Comparison of ENCODE assay signal across 21 cellular contexts in the genomic region with DNA sequence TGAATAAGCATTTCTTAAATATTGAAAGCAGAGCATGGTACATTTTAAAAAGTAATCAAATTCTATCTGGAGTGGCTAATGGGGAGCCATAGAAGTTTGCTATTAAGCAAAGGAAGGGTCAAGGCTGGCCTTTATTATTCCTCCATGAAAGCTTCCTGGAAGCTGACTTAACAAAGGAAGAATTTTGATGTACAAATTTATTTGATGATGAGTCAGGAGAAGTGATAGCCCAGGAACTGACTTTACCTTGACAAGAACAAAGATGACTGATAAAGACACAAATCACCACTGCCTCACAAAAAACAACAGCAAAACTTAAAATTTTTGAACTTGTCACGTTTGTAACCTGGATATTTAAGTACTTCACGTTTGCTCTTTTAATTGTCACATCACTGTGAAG.
A peak's percentile ranks its signal among the peaks of the same experiment; 100 is the strongest.
DNase-seq lines count a peak whose midpoint lies in the region; ATAC-seq, FAIRE-seq and TF ChIP-seq lines count a peak whose summit lies in the region.
"Had no signal": no experiment of that assay in that cellular context is flagged by ENCODE, and none has a peak within 500 bp of the region (broad histone marks: within the 10 kb centered on the region; RNA-seq: fewer than 3 reads in every experiment).

No MANE protein-coding gene starts in this region.

- no peak overlapping the region for H3K4me3 Mint-ChIP-seq in activated T-helper 2 cell treated with anti-CD3 and anti-CD28 coated beads, Interferon-gamma antibody, Interleukin-2, Interleukin-4, amounts not matched to agents 10 μg/mL and 5 μg/mL and 100 μg/mL, durations not matched to agents 14 hours and 24 hours and 36 hours (ENCODE audit: low read depth)
- H3K4me3 Mint-ChIP-seq in naive thymus-derived CD8-positive, alpha-beta T cell = no peak overlapping the region
- H3K4me3 Mint-ChIP-seq: CD4-positive, alpha-beta memory T cell; GM23338; HFFc6 had no signal

- no peaks in the 10 kb centered on the region for H4K20me1 ChIP-seq in HCT116 (ENCODE audit: insufficient read depth)
- no peaks in the 10 kb centered on the region for H4K20me1 ChIP-seq in SU-DHL-6 (ENCODE audit: low read depth, low read length)
- H4K20me1 ChIP-seq in endothelial cell of umbilical vein (replicated peaks; ENCODE audit: control insufficient read depth, extremely low read depth, insufficient read depth, low read length) = no peaks in the 10 kb centered on the region

- no peak for DNase-seq in HCT116 (ENCODE audit: low read depth, low spot score)
- peak; percentile 1 for DNase-seq in endothelial cell of umbilical vein (ENCODE audit: low read depth, low spot score)
- no peak for DNase-seq in spleen
- no peak for DNase-seq in CD1c-positive myeloid dendritic cell (ENCODE audit: extremely low spot score)
- DNase-seq in activated T-helper 2 cell treated with anti-CD3 and anti-CD28 coated beads, Interferon-gamma antibody, Interleukin-2, Interleukin-4, amounts not matched to agents 10 μg/mL and 5 μg/mL and 100 μg/mL, durations not matched to agents 14 hours and 24 hours and 36 hours (ENCODE audit: low spot score) = no peak
- DNase-seq in naive thymus-derived CD8-positive, alpha-beta T cell = no peak
- DNase-seq: ACHN; CD4-positive, alpha-beta memory T cell; DMS153; DMS79; GF-D8; HCEC 1CT; HFFc6; IMR-90 had no signal

- intact Hi-C loops in HCT116 (cut with micrococcal nuclease) (no loop called here), endothelial cell of umbilical vein (cut with micrococcal nuclease) (no loop called here), spleen (cut with DNase I; ENCODE audit: low total_unique reads) (no loop called here)
- intact Hi-C loops in activated T-helper 2 cell treated with anti-CD3 and anti-CD28 coated beads, Interferon-gamma antibody, Interleukin-2, Interleukin-4, amounts not matched to agents 10 μg/mL and 5 μg/mL and 100 μg/mL, durations not matched to agents 14 hours and 24 hours and 36 hours (cut with micrococcal nuclease) = no loop called here

- no peak for TF ChIP-seq RAD21 in HCT116 (IDR thresholded peaks at IDR 0.05; ENCODE audit: low read depth)

- H3K27me3 ChIP-seq in HCT116 (ENCODE audit: insufficient read depth, low read length) (no peaks in the 10 kb centered on the region), SU-DHL-6 (ENCODE audit: low read length) (no peaks in the 10 kb centered on the region), endothelial cell of umbilical vein (ENCODE audit: control insufficient read depth in 2 of 2, insufficient read depth in 2 of 2, low read length in 2 of 2) (no peaks in the 10 kb centered on the region), spleen (replicated peaks in 1 of 7) (no peaks in the 10 kb centered on the region)

- H3K9me3 ChIP-seq in HCT116 (ENCODE audit: control insufficient read depth in 1 of 2, insufficient read depth in 1 of 2, low read depth in 1 of 2, low read length in 2 of 2) (no peaks in the 10 kb centered on the region), SU-DHL-6 (ENCODE audit: insufficient read depth, low read length) (no peaks in the 10 kb centered on the region), endothelial cell of umbilical vein (replicated peaks; ENCODE audit: control insufficient read depth, insufficient read depth, low read length) (no peaks in the 10 kb centered on the region), spleen (peaks cover 0 to 8% (median 0%) of the 10 kb centered on the region in 8 donors)

- TF ChIP-seq POLR2A in HCT116 (IDR thresholded peaks at IDR 0.05; ENCODE audit: borderline replicate concordance, extremely low read depth, insufficient read depth, insufficient read length) (no peak), endothelial cell of umbilical vein (IDR thresholded peaks at IDR 0.05; ENCODE audit: low read depth, low read length) (no peak), spleen (IDR thresholded peaks at IDR 0.05) (no peak)

- WGBS in spleen, 5 donors = 20 to 40% (median 30%) methylated on average over 2 of the region's 2 CpGs

- POLR2A ChIA-PET in HCT116 (lab: Charles Lee) = no interaction called here
- POLR2A ChIA-PET in endothelial cell of umbilical vein (lab: Charles Lee) = no interaction called here
- POLR2A ChIA-PET in naive thymus-derived CD8-positive, alpha-beta T cell (lab: Charles Lee) = no interaction called here

- H3K9ac ChIP-seq in HCT116 (ENCODE audit: low read length) (no peak overlapping the region), SU-DHL-6 (ENCODE audit: low read length) (no peak overlapping the region), endothelial cell of umbilical vein (replicated peaks; ENCODE audit: extremely low read depth, insufficient read depth, low read length) (no peak overlapping the region)

- H3K9me2 ChIP-seq in HCT116 (ENCODE audit: insufficient read depth) = no peaks in the 10 kb centered on the region
- no peaks in the 10 kb centered on the region for H3K9me2 ChIP-seq in SU-DHL-6 (replicated peaks; ENCODE audit: insufficient read depth, low read length)

- RAD21 ChIA-PET in HCT116 (lab: Charles Lee; ENCODE audit: low non-redundant PET in 1 of 2, low total read pairs in 2 of 2, uncharacterized antibody in 2 of 2, unreplicated experiment in 2 of 2) = no interaction called here

- dilution Hi-C loops in endothelial cell of umbilical vein (cut with MboI; ENCODE audit: extremely low pct_ligation_motif_present, low sequenced_read_pairs) = no loop called here

- H3K27me3 Mint-ChIP-seq in activated T-helper 2 cell treated with anti-CD3 and anti-CD28 coated beads, Interferon-gamma antibody, Interleukin-2, Interleukin-4, amounts not matched to agents 10 μg/mL and 5 μg/mL and 100 μg/mL, durations not matched to agents 14 hours and 24 hours and 36 hours (ENCODE audit: low read depth) = no peaks in the 10 kb centered on the region
- no peaks in the 10 kb centered on the region for H3K27me3 Mint-ChIP-seq in naive thymus-derived CD8-positive, alpha-beta T cell
- H3K27me3 Mint-ChIP-seq: CD4-positive, alpha-beta memory T cell had no signal

- no peaks in the 10 kb centered on the region for H3K9me1 ChIP-seq in endothelial cell of umbilical vein (replicated peaks; ENCODE audit: control insufficient read depth, extremely low read depth, insufficient read depth, low read length)

- peaks cover 49% of the 10 kb centered on the region for H3K9me3 Mint-ChIP-seq in activated T-helper 2 cell treated with anti-CD3 and anti-CD28 coated beads, Interferon-gamma antibody, Interleukin-2, Interleukin-4, amounts not matched to agents 10 μg/mL and 5 μg/mL and 100 μg/mL, durations not matched to agents 14 hours and 24 hours and 36 hours
- peaks cover 3 to 22% (median 12%) of the 10 kb centered on the region in 9 donors for H3K9me3 Mint-ChIP-seq in naive thymus-derived CD8-positive, alpha-beta T cell
- H3K9me3 Mint-ChIP-seq: GM23338 had no signal

- BruUV-seq in HCT116 (replicated peaks; lab: Mats Ljungman, UMichigan) (no TSS peak), endothelial cell of umbilical vein (replicated peaks; lab: Mats Ljungman, UMichigan) (no TSS peak)

- H3K79me2 ChIP-seq in HCT116 (ENCODE audit: insufficient read depth, low read length) (no peaks in the 10 kb centered on the region), SU-DHL-6 (ENCODE audit: insufficient read depth, low read length) (no peaks in the 10 kb centered on the region), endothelial cell of umbilical vein (ENCODE audit: control insufficient read depth, insufficient read depth, low read length) (no peaks in the 10 kb centered on the region)

- H3K4me1 Mint-ChIP-seq in activated T-helper 2 cell treated with anti-CD3 and anti-CD28 coated beads, Interferon-gamma antibody, Interleukin-2, Interleukin-4, amounts not matched to agents 10 μg/mL and 5 μg/mL and 100 μg/mL, durations not matched to agents 14 hours and 24 hours and 36 hours (ENCODE audit: low read depth) = no peaks in the 10 kb centered on the region
- no peaks in the 10 kb centered on the region for H3K4me1 Mint-ChIP-seq in naive thymus-derived CD8-positive, alpha-beta T cell
- H3K4me1 Mint-ChIP-seq: CD4-positive, alpha-beta memory T cell; GM23338 had no signal

- H3K4me1 ChIP-seq in HCT116 (ENCODE audit: control insufficient read depth in 1 of 2, insufficient read depth in 2 of 2, low read length in 2 of 2) (peaks cover 0 to 4% of the 10 kb centered on the region in 2 experiments; a peak in 1 of 4 replicates), endothelial cell of umbilical vein (ENCODE audit: control insufficient read depth, extremely low read depth, insufficient read depth, low read length) (no peaks in the 10 kb centered on the region), spleen (no peaks in the 10 kb centered on the region)

- TF ChIP-seq CTCF in HCT116 (IDR thresholded peaks at IDR 0.05 in 2 of 3, conservative IDR thresholded peaks at IDR 0.05 in 1 of 3; ENCODE audit: borderline replicate concordance in 1 of 3, insufficient read depth in 1 of 3, low read depth in 2 of 3, low read length in 2 of 3) (no peak), SU-DHL-6 (IDR thresholded peaks at IDR 0.05; ENCODE audit: insufficient read depth, low read length, poor library complexity, severe bottlenecking) (no peak), endothelial cell of umbilical vein (IDR thresholded peaks at IDR 0.05; ENCODE audit: extremely low read depth in 1 of 2, insufficient read depth in 1 of 2, low read depth in 1 of 2, low read length in 2 of 2) (no peak), spleen (IDR thresholded peaks at IDR 0.05 in 8 of 11, conservative IDR thresholded peaks at IDR 0.05 in 3 of 11) (no peak)

- no peak for ATAC-seq in HCT116
- no peak for ATAC-seq in naive thymus-derived CD8-positive, alpha-beta T cell
- ATAC-seq: GM23338 had no signal

- H3K36me3 ChIP-seq in HCT116 (ENCODE audit: control insufficient read depth in 1 of 2, insufficient read depth in 2 of 2, low read length in 2 of 2) (no peaks in the 10 kb centered on the region), SU-DHL-6 (ENCODE audit: low read length) (no peaks in the 10 kb centered on the region), endothelial cell of umbilical vein (ENCODE audit: control insufficient read depth in 2 of 2, extremely low read depth in 1 of 2, insufficient read depth in 2 of 2, low read length in 2 of 2) (no peaks in the 10 kb centered on the region), spleen (no peaks in the 10 kb centered on the region)

- H3K27ac Mint-ChIP-seq in activated T-helper 2 cell treated with anti-CD3 and anti-CD28 coated beads, Interferon-gamma antibody, Interleukin-2, Interleukin-4, amounts not matched to agents 10 μg/mL and 5 μg/mL and 100 μg/mL, durations not matched to agents 14 hours and 24 hours and 36 hours = no peak overlapping the region
- H3K27ac Mint-ChIP-seq in naive thymus-derived CD8-positive, alpha-beta T cell = no peak overlapping the region
- H3K27ac Mint-ChIP-seq: CD4-positive, alpha-beta memory T cell; GM23338; HFFc6 had no signal

- H3K4me2 ChIP-seq in HCT116 (ENCODE audit: low read length) (no peak overlapping the region), SU-DHL-6 (ENCODE audit: low read depth, low read length, poor library complexity, severe bottlenecking) (no peak overlapping the region), endothelial cell of umbilical vein (ENCODE audit: insufficient read depth, low read length) (no peak overlapping the region)
- H3K4me2 ChIP-seq: GM23338 had no signal

- no peak for FAIRE-seq in endothelial cell of umbilical vein (lab: Jason Lieb, UNC)
- FAIRE-seq: A204.1, H54, HTR-8/SVneo had no signal

- CTCF ChIA-PET in HCT116 (lab: Charles Lee) = no interaction called here
- CTCF ChIA-PET in endothelial cell of umbilical vein (lab: Charles Lee) = no interaction called here

- no peaks in the 10 kb centered on the region for H3F3A ChIP-seq in SU-DHL-6 (ENCODE audit: insufficient read depth)

- no peaks in the 10 kb centered on the region for H3K36me3 Mint-ChIP-seq in activated T-helper 2 cell treated with anti-CD3 and anti-CD28 coated beads, Interferon-gamma antibody, Interleukin-2, Interleukin-4, amounts not matched to agents 10 μg/mL and 5 μg/mL and 100 μg/mL, durations not matched to agents 14 hours and 24 hours and 36 hours (ENCODE audit: low read depth)
- H3K36me3 Mint-ChIP-seq in naive thymus-derived CD8-positive, alpha-beta T cell = peaks cover 0 to 5% (median 0%) of the 10 kb centered on the region in 3 donors
- H3K36me3 Mint-ChIP-seq: CD4-positive, alpha-beta memory T cell had no signal

- peak overlapping the region; percentile 62 for H2AFZ ChIP-seq in HCT116 (ENCODE audit: low read depth, low read length, poor library complexity, severe bottlenecking)
- peak overlapping the region; percentile 18 for H2AFZ ChIP-seq in SU-DHL-6 (ENCODE audit: low read depth, low read length, severe bottlenecking)
- H2AFZ ChIP-seq in endothelial cell of umbilical vein (ENCODE audit: low read depth, low read length) = no peak overlapping the region
- H2AFZ ChIP-seq: GM23338 had no signal

- H3K4me3 ChIP-seq in HCT116 (replicated peaks in 1 of 2; ENCODE audit: low read depth in 1 of 2, low read length in 2 of 2) (no peak overlapping the region), SU-DHL-6 (ENCODE audit: insufficient read depth, low read length, poor library complexity, severe bottlenecking) (no peak overlapping the region), endothelial cell of umbilical vein (replicated peaks in 1 of 3; ENCODE audit: insufficient read depth in 1 of 3, low read depth in 1 of 3, low read length in 3 of 3) (no peak overlapping the region), spleen (no peak overlapping the region)
- H3K4me3 ChIP-seq: GM23338 had no signal

- no peak overlapping the region for H3K27ac ChIP-seq in HCT116 (ENCODE audit: low read depth, low read length)
- H3K27ac ChIP-seq in SU-DHL-6 (ENCODE audit: low read depth, low read length) = no peak overlapping the region
- H3K27ac ChIP-seq in endothelial cell of umbilical vein (ENCODE audit: insufficient read depth, low read depth, low read length) = no peak overlapping the region
- H3K27ac ChIP-seq in spleen = peak overlapping the region in 7 of 8 donors; percentile 9 to 52 (median 33)
- H3K27ac ChIP-seq: C4-2B, HL-60 had no signal

Comparison
In these comparisons a context has a peak if more than half of its experiments do, and no peak if none do; other contexts are left out.
1. H3K27ac ChIP-seq: peak in spleen (7 of 8); none in HCT116 (single experiment), SU-DHL-6 (single experiment) and endothelial cell of umbilical vein (single experiment).